Comparison of ENCODE assay signal across 8 cellular contexts in the genomic region with DNA sequence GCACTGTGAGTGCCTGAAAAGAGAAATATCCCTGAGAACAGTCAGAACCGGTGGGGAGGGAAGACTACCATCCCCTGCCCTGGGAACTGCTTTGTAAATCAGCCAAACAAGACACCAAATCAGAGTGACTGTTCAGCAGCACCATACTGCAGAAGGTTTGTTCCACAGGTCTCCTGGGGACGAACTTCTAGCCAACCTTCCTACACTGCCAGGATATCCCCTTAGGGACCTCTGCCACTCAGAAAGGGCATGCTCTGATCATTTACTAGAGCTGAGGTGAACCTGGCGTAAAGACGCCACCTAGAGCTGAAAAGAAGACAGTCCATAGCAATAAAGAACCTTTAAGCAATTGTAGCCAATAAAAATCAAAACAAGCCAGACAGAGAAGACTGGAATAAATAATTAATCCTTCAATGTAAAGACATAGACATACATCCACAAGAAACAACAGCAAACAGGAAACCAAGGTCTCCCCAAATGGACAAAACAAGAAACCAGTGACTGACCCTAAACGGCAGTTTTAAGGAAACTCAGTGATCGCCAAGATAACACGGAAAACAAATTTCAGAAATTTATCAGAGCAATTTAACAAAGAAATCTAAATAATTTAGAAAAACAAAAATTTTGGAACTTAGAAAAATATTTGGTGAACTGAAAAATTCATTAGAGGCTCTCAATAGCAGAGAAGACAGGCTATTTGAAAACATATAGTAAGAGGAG.
DNase-seq lines count a peak whose midpoint lies in the region; ATAC-seq and TF ChIP-seq lines count a peak whose summit lies in the region.

No MANE protein-coding gene starts in this region.

- peak; percentile 73 for TF ChIP-seq CTCF in liver (IDR thresholded peaks at IDR 0.05; ENCODE audit: low read depth, low read length, missing input control)

- in situ Hi-C loops in T47D (cut with HindIII; ENCODE audit: low pct_unique_long_range_greater_than_20kb, low sequenced_read_pairs): no loop called here

- peaks cover 4 to 23% (median 13%) of the 10 kb centered on the region in 4 donors for H3K4me1 ChIP-seq in liver (ENCODE audit: control insufficient read depth in 4 of 4, insufficient read depth in 4 of 4, low read length in 3 of 4)

- no peak overlapping the region for H3K4me3 ChIP-seq in liver (ENCODE audit: low read depth in 1 of 3, low read length in 3 of 3)

- DNase-seq in SIG-M5 treated with dmso at 0.1 percent for 504 hours (lab: John Stamatoyannopoulos, UW; ENCODE audit: unreplicated experiment): peak; percentile 78
- DNase-seq in SIG-M5 (lab: John Stamatoyannopoulos, UW): no peak
- DNase-seq in NCI-H1105 (lab: John Stamatoyannopoulos, UW): peak; percentile 48
- DNase-seq in T-helper 9 cell: peak; percentile 17
- DNase-seq in T47D (ENCODE audit: low read depth in 1 of 2, low spot score in 1 of 2): peak; percentile 66 to 86
- peak; percentile 47 for DNase-seq in stimulated activated naive CD8-positive, alpha-beta T cell treated with anti-CD3 and anti-CD28 coated beads, Interleukin-15, Interleukin-2, amounts not matched to agents 100 U/mL and 50 U/mL, for 24 hours

- H3K27ac ChIP-seq in liver (ENCODE audit: low read depth in 1 of 2, low read length in 2 of 2): no peak overlapping the region

- no peaks in the 10 kb centered on the region for H3K27me3 ChIP-seq in liver (ENCODE audit: control insufficient read depth in 4 of 4, insufficient read depth in 4 of 4, low read length in 3 of 4)

- no peak overlapping the region for H3K9ac ChIP-seq in liver (ENCODE audit: low read depth in 1 of 2, low read length in 2 of 2)

- peak; percentile 98 for TF ChIP-seq RAD21 in liver (IDR thresholded peaks at IDR 0.05)

- H3K36me3 ChIP-seq in liver (ENCODE audit: control insufficient read depth in 4 of 4, insufficient read depth in 3 of 4, low read depth in 1 of 4, low read length in 3 of 4): no peaks in the 10 kb centered on the region

- peak; percentile 84 for ATAC-seq in HG02798 (IDR thresholded peaks at IDR 0.05; ENCODE audit: poor library complexity, unreplicated experiment)
- ATAC-seq in stimulated activated naive CD8-positive, alpha-beta T cell treated with anti-CD3 and anti-CD28 coated beads, Interleukin-15, Interleukin-2, amounts not matched to agents 100 U/mL and 50 U/mL, for 24 hours: peak; percentile 86

- no peaks in the 10 kb centered on the region for H3K9me3 ChIP-seq in liver (ENCODE audit: control insufficient read depth in 4 of 4, low read length in 3 of 4)

- WGBS in liver: 46% methylated on average over 7 of the region's 7 CpGs

TF ChIP-seq in liver, 16 proteins besides CTCF, POLR2A, EP300 and RAD21:
- peak; percentile 26 for TF ChIP-seq SP1 (IDR thresholded peaks at IDR 0.05)
- peak in 1 of 2 donors; percentile 41 for TF ChIP-seq HNF4A (conservative IDR thresholded peaks at IDR 0.05)
- TF ChIP-seq, protein P1, sequence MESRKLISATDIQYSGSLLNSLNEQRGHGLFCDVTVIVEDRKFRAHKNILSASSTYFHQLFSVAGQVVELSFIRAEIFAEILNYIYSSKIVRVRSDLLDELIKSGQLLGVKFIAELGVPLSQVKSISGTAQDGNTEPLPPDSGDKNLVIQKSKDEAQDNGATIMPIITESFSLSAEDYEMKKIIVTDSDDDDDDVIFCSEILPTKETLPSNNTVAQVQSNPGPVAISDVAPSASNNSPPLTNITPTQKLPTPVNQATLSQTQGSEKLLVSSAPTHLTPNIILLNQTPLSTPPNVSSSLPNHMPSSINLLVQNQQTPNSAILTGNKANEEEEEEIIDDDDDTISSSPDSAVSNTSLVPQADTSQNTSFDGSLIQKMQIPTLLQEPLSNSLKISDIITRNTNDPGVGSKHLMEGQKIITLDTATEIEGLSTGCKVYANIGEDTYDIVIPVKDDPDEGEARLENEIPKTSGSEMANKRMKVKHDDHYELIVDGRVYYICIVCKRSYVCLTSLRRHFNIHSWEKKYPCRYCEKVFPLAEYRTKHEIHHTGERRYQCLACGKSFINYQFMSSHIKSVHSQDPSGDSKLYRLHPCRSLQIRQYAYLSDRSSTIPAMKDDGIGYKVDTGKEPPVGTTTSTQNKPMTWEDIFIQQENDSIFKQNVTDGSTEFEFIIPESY (IDR thresholded peaks at IDR 0.05): no peak
- no peak for TF ChIP-seq HNF4G (IDR thresholded peaks at IDR 0.05)
- TF ChIP-seq RXRA (IDR thresholded peaks at IDR 0.05): peak; percentile 24 to 62
